22 cellular contexts compared by ENCODE assay signal in the genomic region with DNA sequence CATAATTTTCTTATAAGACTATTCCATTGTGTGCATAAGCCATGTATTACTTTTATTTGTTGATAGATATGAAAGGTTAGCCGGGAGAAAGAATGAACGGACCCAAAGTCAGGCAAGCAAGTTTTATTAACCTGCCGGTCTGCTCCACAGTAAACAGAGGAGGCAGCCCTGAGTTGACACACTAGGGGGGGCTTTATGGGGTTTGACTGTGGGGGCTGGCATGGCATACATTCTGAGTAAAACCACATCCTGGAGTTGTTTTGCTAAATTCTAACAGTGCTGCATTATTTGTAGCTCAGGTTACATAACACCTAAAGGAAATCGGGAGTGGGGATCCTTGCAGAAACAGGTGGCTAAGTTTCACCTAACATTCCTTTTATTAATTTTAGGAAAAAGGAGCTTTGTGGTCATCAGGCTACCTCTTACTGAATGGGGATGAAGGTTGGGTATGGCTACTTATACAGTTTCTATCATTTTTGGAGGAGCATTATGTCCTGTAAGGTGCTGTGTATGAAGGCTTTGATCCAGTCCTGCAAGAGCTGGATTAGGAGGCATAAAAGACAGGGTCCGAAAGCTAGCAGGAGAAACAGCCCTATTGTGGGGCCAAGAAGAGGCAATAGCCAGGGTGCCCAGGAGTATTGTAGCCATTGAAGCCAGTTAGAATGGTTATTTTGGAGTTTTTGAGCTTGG.
DNase-seq lines count a peak whose midpoint lies in the region; ATAC-seq lines count a peak whose summit lies in the region.
"Had no signal": no experiment of that assay in that cellular context is flagged by ENCODE, and none has a peak within 500 bp of the region (broad histone marks: within the 10 kb centered on the region; RNA-seq: fewer than 3 reads in every experiment).

No MANE protein-coding gene starts in this region.

- H3K4me3 Mint-ChIP-seq in T-cell: peak overlapping the region in 1 of 3 donors; percentile 37
- no peak overlapping the region for H3K4me3 Mint-ChIP-seq in activated naive CD8-positive, alpha-beta T cell treated with anti-CD3 and anti-CD28 coated beads for 36 hours
- H3K4me3 Mint-ChIP-seq: H9, nephron, WTC11 had no signal

- peaks cover 0 to 59% (median 0%) of the 10 kb centered on the region in 3 donors for H3K4me1 Mint-ChIP-seq in T-cell
- peaks cover 16% of the 10 kb centered on the region for H3K4me1 Mint-ChIP-seq in activated naive CD8-positive, alpha-beta T cell treated with anti-CD3 and anti-CD28 coated beads for 36 hours
- H3K4me1 Mint-ChIP-seq: H9, immature natural killer cell, nephron, WTC11 had no signal

- DNase-seq in stimulated activated CD4-positive, alpha-beta T cell treated with anti-CD3 and anti-CD28 coated beads, Interleukin-2, amount 100 ng/mL, for 4 hours (ENCODE audit: low read depth): peak; percentile 1
- no peak for DNase-seq in stimulated activated CD4-positive, alpha-beta T cell treated with anti-CD3 and anti-CD28 coated beads, Interleukin-4, amount 100 ng/mL, for 1 hour
- DNase-seq in T-cell (peak in 19 of 34 experiments; percentile 1 to 65 (median 41)), NCI-H1105 (lab: John Stamatoyannopoulos, UW) (no peak), COLO668 (lab: John Stamatoyannopoulos, UW; ENCODE audit: unreplicated experiment) (no peak)
- peak; percentile 2 for DNase-seq in activated naive CD8-positive, alpha-beta T cell treated with anti-CD3 and anti-CD28 coated beads for 36 hours
- DNase-seq: foreskin melanocyte, H9, immature natural killer cell, IMR-90, left ventricle myocardium inferior, MG63, NCI-H1436 treated with DMSO at 0.1 percent for 48 hours, NCI-H524, RPMI8226, SK-N-SH, T-helper 9 cell had no signal

- CTCF ChIA-PET in T-cell (lab: Charles Lee): no interaction called here

- peaks cover 44% of the 10 kb centered on the region for H3K36me3 Mint-ChIP-seq in T-cell
- H3K36me3 Mint-ChIP-seq in activated naive CD8-positive, alpha-beta T cell treated with anti-CD3 and anti-CD28 coated beads for 36 hours: peaks cover 46% of the 10 kb centered on the region
- H3K36me3 Mint-ChIP-seq: WTC11 had no signal

- peaks cover 0 to 35% (median 0%) of the 10 kb centered on the region in 3 donors for H3K9me3 Mint-ChIP-seq in T-cell
- H3K9me3 Mint-ChIP-seq in activated naive CD8-positive, alpha-beta T cell treated with anti-CD3 and anti-CD28 coated beads for 36 hours: peaks cover 43% of the 10 kb centered on the region
- H3K9me3 Mint-ChIP-seq: H9, nephron had no signal

- POLR2A ChIA-PET in T-cell (lab: Charles Lee): no interaction called here

- no peaks in the 10 kb centered on the region for H3K27me3 Mint-ChIP-seq in T-cell
- H3K27me3 Mint-ChIP-seq in activated naive CD8-positive, alpha-beta T cell treated with anti-CD3 and anti-CD28 coated beads for 36 hours: no peaks in the 10 kb centered on the region

- peak overlapping the region in 1 of 2 donors; percentile 96 for H3K27ac Mint-ChIP-seq in T-cell
- H3K27ac Mint-ChIP-seq in activated naive CD8-positive, alpha-beta T cell treated with anti-CD3 and anti-CD28 coated beads for 36 hours: peak overlapping the region; percentile 76
- H3K27ac Mint-ChIP-seq: H9, nephron, WTC11 had no signal

- ATAC-seq in T-cell (replicated peaks in 1 of 4): peak in 2 of 4 experiments; percentile 93
- no peak for ATAC-seq in HG02798 (IDR thresholded peaks at IDR 0.05; ENCODE audit: poor library complexity, unreplicated experiment)
- ATAC-seq: esophagus mucosa, sciatic nerve, WTC11 had no signal

Comparison
In these comparisons a context has a peak if more than half of its experiments do, and no peak if none do; other contexts are left out.
1. DNase-seq: peak in stimulated activated CD4-positive, alpha-beta T cell treated with anti-CD3 and anti-CD28 coated beads, Interleukin-2, amount 100 ng/mL, for 4 hours (single experiment), T-cell (19 of 34) and activated naive CD8-positive, alpha-beta T cell treated with anti-CD3 and anti-CD28 coated beads for 36 hours (single experiment); none in stimulated activated CD4-positive, alpha-beta T cell treated with anti-CD3 and anti-CD28 coated beads, Interleukin-4, amount 100 ng/mL, for 1 hour (single experiment), NCI-H1105 (single experiment) and COLO668 (single experiment).